In the genomic region with DNA sequence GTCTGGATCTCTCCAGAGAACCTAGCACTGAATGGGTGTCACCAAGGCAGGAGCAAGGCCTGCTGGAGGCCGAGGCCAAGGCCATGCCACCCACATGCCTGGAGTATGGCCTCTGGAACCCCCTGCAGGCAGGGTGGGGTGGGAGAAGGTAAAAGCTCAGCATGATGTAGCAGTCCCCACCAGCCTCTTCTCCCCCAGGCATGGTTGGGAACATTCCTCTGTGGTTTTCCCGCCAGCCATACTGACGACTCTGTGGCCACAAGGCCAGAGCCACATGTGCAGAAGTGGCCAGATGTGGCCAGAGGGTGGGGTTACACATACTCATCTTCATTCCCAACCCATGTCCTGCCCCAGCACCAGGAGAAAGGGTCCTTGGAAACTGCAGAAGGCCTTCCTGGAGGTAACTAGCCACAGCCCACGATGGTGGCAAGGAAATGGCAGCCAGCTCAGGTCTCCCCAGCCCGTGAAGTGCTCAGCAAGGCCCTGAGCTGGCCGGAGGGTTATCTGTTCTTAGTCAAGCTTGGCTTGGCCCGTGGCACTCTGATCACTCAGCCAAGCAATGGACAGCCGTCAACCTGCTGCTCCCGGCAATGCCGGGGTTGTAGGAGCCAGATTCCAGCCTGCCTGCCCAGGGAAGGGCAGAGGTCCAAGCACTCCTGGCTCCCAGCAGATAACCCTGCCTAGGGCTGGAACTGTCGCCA, we compare ENCODE assay signal across 11 cellular contexts. TPM values are rescaled to one million over a fixed set of nuclear protein-coding genes. Genes with fewer than 3 reads are reported as not detected.
DNase-seq lines count a peak whose midpoint lies in the region; ATAC-seq and TF ChIP-seq lines count a peak whose summit lies in the region.
"Had no signal": no experiment of that assay in that cellular context is flagged by ENCODE, and none has a peak within 500 bp of the region (broad histone marks: within the 10 kb centered on the region; RNA-seq: fewer than 3 reads in every experiment).

No MANE protein-coding gene starts in this region.

- H2BK20ac ChIP-seq in H9 (ENCODE audit: low read depth, low read length, poor library complexity, severe bottlenecking), result no peak overlapping the region

- H3K79me2 ChIP-seq in H9 (ENCODE audit: insufficient read depth, low read length), result no peaks in the 10 kb centered on the region

- H3K4me3 Mint-ChIP-seq in H9, result no peak overlapping the region
- H3K4me3 Mint-ChIP-seq: activated CD4-positive, alpha-beta memory T cell treated with anti-CD3 and anti-CD28 coated beads for 36 hours had no signal

- H3K9me3 Mint-ChIP-seq in H9, result no peaks in the 10 kb centered on the region
- H3K9me3 Mint-ChIP-seq: activated CD4-positive, alpha-beta memory T cell treated with anti-CD3 and anti-CD28 coated beads for 36 hours had no signal

- peaks cover 15% of the 10 kb centered on the region for H3K36me3 ChIP-seq in right atrium auricular region

- H3K4me2 ChIP-seq in H9 (ENCODE audit: insufficient read depth, insufficient read length, low read length), result no peak overlapping the region

- peak overlapping the region; percentile 32 for H3K18ac ChIP-seq in H9 (ENCODE audit: insufficient read length, low read depth, low read length)

- H2AK5ac ChIP-seq in H9 (ENCODE audit: insufficient read length, low read length), result no peak overlapping the region

- H2BK12ac ChIP-seq in H9 (ENCODE audit: insufficient read length, low read depth, low read length), result no peak overlapping the region

- no peaks in the 10 kb centered on the region for H3K79me1 ChIP-seq in H9 (ENCODE audit: insufficient read depth, low read depth, low read length, poor library complexity, severe bottlenecking)

- H3K9me3 ChIP-seq in H9 (ENCODE audit: control insufficient read depth, low read depth, low read length) (no peaks in the 10 kb centered on the region), right atrium auricular region (no peaks in the 10 kb centered on the region)

- no peaks in the 10 kb centered on the region for H4K20me1 ChIP-seq in H9 (ENCODE audit: control insufficient read depth, insufficient read depth, insufficient read length)

- no CpG with 5 or more reads among the region's 11 CpGs for WGBS in H9 (ENCODE audit: extremely low coverage, insufficient read length, low lambda C conversion rate)

- DNase-seq in H9 (no peak), astrocyte of the hippocampus (ENCODE audit: low read depth, low spot score) (peak; percentile 74), right atrium auricular region (ENCODE audit: low spot score) (no peak), substantia nigra (lab: John Stamatoyannopoulos, UW) (peak in 4 of 49 donors; percentile 56 to 84 (median 70)), NCI-H1417 treated with DMSO at 0.1 percent for 48 hours (lab: John Stamatoyannopoulos, UW) (no peak), DMS 273 (lab: John Stamatoyannopoulos, UW; ENCODE audit: unreplicated experiment) (no peak)
- DNase-seq: foreskin melanocyte, NCI-H510A treated with DMSO at 0.1 percent for 48 hours had no signal

- H3K4me1 ChIP-seq in H9 (ENCODE audit: insufficient read depth, low read length), result no peaks in the 10 kb centered on the region; the same call in 1 of the 2 replicates
- H3K4me1 ChIP-seq in right atrium auricular region, result peaks cover 0 to 66% of the 10 kb centered on the region in 2 donors

- H2BK120ac ChIP-seq in H9 (ENCODE audit: low read depth, low read length, poor library complexity, severe bottlenecking), result no peak overlapping the region

- H3K27me3 ChIP-seq in H9 (ENCODE audit: insufficient read depth, low read length), result no peaks in the 10 kb centered on the region
- H3K27me3 ChIP-seq in right atrium auricular region, result no peaks in the 10 kb centered on the region

- H2AFZ ChIP-seq in H9 (ENCODE audit: low read length), result no peak overlapping the region

- H3K23ac ChIP-seq in H9 (ENCODE audit: insufficient read length, low read depth, low read length), result no peak overlapping the region

- no peak overlapping the region for H3K4ac ChIP-seq in H9 (ENCODE audit: low read depth, low read length)

- TF ChIP-seq CTCF in H9 (conservative IDR thresholded peaks at IDR 0.05) (no peak), right atrium auricular region (IDR thresholded peaks at IDR 0.05) (no peak)

- no peak overlapping the region for H3T11ph ChIP-seq in H9 (ENCODE audit: low read length)

- H4K91ac ChIP-seq in H9 (ENCODE audit: insufficient read length, low read depth, low read length), result peak overlapping the region; percentile 4

- no peaks in the 10 kb centered on the region for H3K27me3 Mint-ChIP-seq in H9 (ENCODE audit: low read depth)
- H3K27me3 Mint-ChIP-seq: activated CD4-positive, alpha-beta memory T cell treated with anti-CD3 and anti-CD28 coated beads for 36 hours had no signal

- H3K23me2 ChIP-seq in H9 (ENCODE audit: insufficient read length, low read depth, low read length, poor library complexity, severe bottlenecking), result peaks cover 7% of the 10 kb centered on the region

- no peak overlapping the region for H3K4me3 ChIP-seq in right atrium auricular region

- no peak overlapping the region for H4K8ac ChIP-seq in H9 (replicated peaks; ENCODE audit: insufficient read length, low read depth, low read length)

- H3K56ac ChIP-seq in H9 (ENCODE audit: insufficient read length, low read depth, low read length), result no peak overlapping the region

- H3K9ac ChIP-seq in H9 (ENCODE audit: extremely low read depth, insufficient read length, low read length), result no peak overlapping the region

- H3K36me3 Mint-ChIP-seq in H9 (ENCODE audit: insufficient read depth in 1 of 3, low read depth in 3 of 3), result peaks cover 0 to 4% (median 3%) of the 10 kb centered on the region in 3 experiments; a peak in 6 of 7 replicates
- H3K36me3 Mint-ChIP-seq: activated CD4-positive, alpha-beta memory T cell treated with anti-CD3 and anti-CD28 coated beads for 36 hours had no signal

- no peak overlapping the region for H2BK5ac ChIP-seq in H9 (ENCODE audit: insufficient read length, low read length)

- H3K14ac ChIP-seq in H9 (ENCODE audit: insufficient read depth, low read length), result no peak overlapping the region

- ATAC-seq in GM21825 (IDR thresholded peaks at IDR 0.05; ENCODE audit: unreplicated experiment) (no peak), HG02642 (IDR thresholded peaks at IDR 0.05; ENCODE audit: poor library complexity, unreplicated experiment) (no peak)

- H4K5ac ChIP-seq in H9 (ENCODE audit: insufficient read length, low read depth, low read length), result no peak overlapping the region

- no peak overlapping the region for H3K27ac ChIP-seq in H9 (ENCODE audit: insufficient read length, low read depth, low read length)
- H3K27ac ChIP-seq in right atrium auricular region, result peak overlapping the region; percentile 83 to 87
- H3K27ac ChIP-seq in substantia nigra (ENCODE audit: low read depth, low read length, poor library complexity, severe bottlenecking), result peak overlapping the region; percentile 54

- peak overlapping the region in 2 of 3 experiments; percentile 86 to 100; a peak in 3 of 7 replicates for H3K27ac Mint-ChIP-seq in H9
- H3K27ac Mint-ChIP-seq: activated CD4-positive, alpha-beta memory T cell treated with anti-CD3 and anti-CD28 coated beads for 36 hours had no signal

- H2BK15ac ChIP-seq in H9 (ENCODE audit: low read depth, low read length), result 0 out of 2 replicates have a peak overlapping the region, but pooled peaks have one; percentile 49

- peaks cover 16 to 30% of the 10 kb centered on the region in 2 experiments for H3K4me1 Mint-ChIP-seq in H9

RNA-seq across cellular contexts. Expression of a gene that starts 26.2 kb away (rescaled TPM):
- 39.5 and 41.3 TPM in 2 replicates for total RNA-seq in H9 (2021)
- 100 to 1,000 TPM in 1 of 2 donors, 10 to 100 TPM in 1; 80.0 to 138 TPM for total RNA-seq in right atrium auricular region

RNA-seq across cellular contexts. Expression of a gene that starts 26.7 kb away (rescaled TPM):
- total RNA-seq in H9 (2021) (105 and 109 TPM in 2 replicates), right atrium auricular region (10 to 100 TPM; 36.0 to 41.1 TPM)

RNA-seq across cellular contexts. Expression of a gene that starts 30.8 kb away (rescaled TPM):
- total RNA-seq in H9 (2021) (128 TPM in 2 replicates), right atrium auricular region (10 to 100 TPM; 36.8 to 41.3 TPM)

RNA-seq across cellular contexts. Expression of a gene that starts 44.5 kb away (rescaled TPM):
- 23.3 and 24.1 TPM in 2 replicates for total RNA-seq in H9 (2021)
- total RNA-seq in right atrium auricular region, result under 1 TPM; 0.59 to 0.94 TPM
